In genomic region chr2:179226203-179226960, GRCh38 we compare ENCODE assay signal across 12 cellular contexts. TPM values are rescaled to one million over a fixed set of nuclear protein-coding genes. Genes with fewer than 3 reads are reported as not detected.
DNase-seq lines count a peak whose midpoint lies in the region.
"Had no signal": no experiment of that assay in that cellular context is flagged by ENCODE, and none has a peak within 500 bp of the region (broad histone marks: within the 10 kb centered on the region; RNA-seq: fewer than 3 reads in every experiment).

No MANE protein-coding gene starts in this region.

- no peaks in the 10 kb centered on the region for H3K4me1 Mint-ChIP-seq in activated naive CD8-positive, alpha-beta T cell treated with anti-CD3 and anti-CD28 coated beads for 36 hours
- H3K4me1 Mint-ChIP-seq: activated naive CD4-positive, alpha-beta T cell treated with anti-CD3 and anti-CD28 coated beads, Interleukin-2, amount 50 U/mL, for 24 hours; stimulated activated naive CD8-positive, alpha-beta T cell treated with anti-CD3 and anti-CD28 coated beads, Interleukin-15, amount 100 ng/mL, for 72 hours had no signal

- no peaks in the 10 kb centered on the region for H3K9me3 Mint-ChIP-seq in activated naive CD8-positive, alpha-beta T cell treated with anti-CD3 and anti-CD28 coated beads for 36 hours
- H3K9me3 Mint-ChIP-seq: activated naive CD4-positive, alpha-beta T cell treated with anti-CD3 and anti-CD28 coated beads, Interleukin-2, amount 50 U/mL, for 24 hours; H9; stimulated activated naive CD8-positive, alpha-beta T cell treated with anti-CD3 and anti-CD28 coated beads, Interleukin-15, amount 100 ng/mL, for 72 hours had no signal

- H3K36me3 Mint-ChIP-seq in activated naive CD8-positive, alpha-beta T cell treated with anti-CD3 and anti-CD28 coated beads for 36 hours: no peaks in the 10 kb centered on the region

- H3K4me3 Mint-ChIP-seq in activated naive CD8-positive, alpha-beta T cell treated with anti-CD3 and anti-CD28 coated beads for 36 hours: no peak overlapping the region
- H3K4me3 Mint-ChIP-seq: activated naive CD4-positive, alpha-beta T cell treated with anti-CD3 and anti-CD28 coated beads, Interleukin-2, amount 50 U/mL, for 24 hours; H9; neural progenitor cell; stimulated activated naive CD8-positive, alpha-beta T cell treated with anti-CD3 and anti-CD28 coated beads, Interleukin-15, amount 100 ng/mL, for 72 hours had no signal

- no peaks in the 10 kb centered on the region for H3K27me3 Mint-ChIP-seq in activated naive CD8-positive, alpha-beta T cell treated with anti-CD3 and anti-CD28 coated beads for 36 hours
- H3K27me3 Mint-ChIP-seq: activated naive CD4-positive, alpha-beta T cell treated with anti-CD3 and anti-CD28 coated beads, Interleukin-2, amount 50 U/mL, for 24 hours; stimulated activated naive CD8-positive, alpha-beta T cell treated with anti-CD3 and anti-CD28 coated beads, Interleukin-15, amount 100 ng/mL, for 72 hours had no signal

- DNase-seq in LoVo (ENCODE audit: low spot score): peak; percentile 14
- DNase-seq in NCI-H2196 (lab: John Stamatoyannopoulos, UW; ENCODE audit: unreplicated experiment): peak; percentile 64
- peak; percentile 25 for DNase-seq in dermis blood vessel endothelial cell
- DNase-seq in posterior cingulate gyrus: peak in 7 of 10 donors; percentile 10 to 87 (median 44)
- DNase-seq in activated CD4-positive, alpha-beta T cell treated with anti-CD3 and anti-CD28 coated beads, Interleukin-2, amount 50 U/mL, for 48 hours: no peak
- DNase-seq in activated naive CD8-positive, alpha-beta T cell treated with anti-CD3 and anti-CD28 coated beads for 36 hours: no peak
- DNase-seq in NCI-H82 treated with DMSO at 0.1 percent for 48 hours (lab: John Stamatoyannopoulos, UW; ENCODE audit: unreplicated experiment): no peak
- DNase-seq: H9; SK-N-SH; stimulated activated naive CD8-positive, alpha-beta T cell treated with anti-CD3 and anti-CD28 coated beads, Interleukin-15, amount 100 ng/mL, for 72 hours had no signal

- intact Hi-C loops in posterior cingulate gyrus (cut with DNase I): loop anchor here (5.0 kb wide), 1 partner anchor 36 kb away; the partner anchor contains the start of gene SESTD1

- no peak overlapping the region for H3K27ac Mint-ChIP-seq in activated naive CD8-positive, alpha-beta T cell treated with anti-CD3 and anti-CD28 coated beads for 36 hours
- H3K27ac Mint-ChIP-seq: activated naive CD4-positive, alpha-beta T cell treated with anti-CD3 and anti-CD28 coated beads, Interleukin-2, amount 50 U/mL, for 24 hours; stimulated activated naive CD8-positive, alpha-beta T cell treated with anti-CD3 and anti-CD28 coated beads, Interleukin-15, amount 100 ng/mL, for 72 hours had no signal

RNA-seq across cellular contexts. Expression of gene SESTD1, which starts 38.2 kb away (rescaled TPM):
- total RNA-seq in dermis blood vessel endothelial cell: 42.2 and 90.0 TPM in 2 replicates
- total RNA-seq in activated naive CD8-positive, alpha-beta T cell treated with anti-CD3 and anti-CD28 coated beads for 36 hours: 1 to 10 TPM; 4.4 to 5.7 TPM

Comparison
In these comparisons a context has a peak if more than half of its experiments do, and no peak if none do; other contexts are left out.
1. DNase-seq: peak in LoVo (single experiment), NCI-H2196 (single experiment), dermis blood vessel endothelial cell (single experiment) and posterior cingulate gyrus (7 of 10); none in activated CD4-positive, alpha-beta T cell treated with anti-CD3 and anti-CD28 coated beads, Interleukin-2, amount 50 U/mL, for 48 hours (0 of 2), activated naive CD8-positive, alpha-beta T cell treated with anti-CD3 and anti-CD28 coated beads for 36 hours (single experiment) and NCI-H82 treated with DMSO at 0.1 percent for 48 hours (single experiment).